ENCODE assay signal across 20 cellular contexts in the genomic region with DNA sequence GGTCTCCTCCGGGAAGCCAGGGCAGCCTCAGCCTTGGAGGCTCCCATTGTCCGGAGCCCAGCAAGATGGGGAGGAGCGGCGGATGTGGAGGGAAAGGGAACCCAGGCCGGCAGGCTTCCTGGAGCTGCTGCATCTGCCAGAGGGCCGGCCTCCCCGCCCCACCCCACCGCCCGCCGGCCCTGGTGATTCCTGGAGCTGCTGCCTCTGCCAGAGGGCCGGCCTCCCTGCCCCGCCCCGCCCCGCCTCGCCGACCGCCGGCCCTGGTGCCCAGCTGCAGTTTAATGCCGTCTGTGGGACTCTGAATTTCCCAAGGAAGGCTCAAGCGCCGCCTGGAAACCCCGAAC. TPM values are rescaled to one million over a fixed set of nuclear protein-coding genes. Genes with fewer than 3 reads are reported as not detected.
DNase-seq lines count a peak whose midpoint lies in the region; ATAC-seq and TF ChIP-seq lines count a peak whose summit lies in the region.
"Had no signal": no experiment of that assay in that cellular context is flagged by ENCODE, and none has a peak within 500 bp of the region (broad histone marks: within the 10 kb centered on the region; RNA-seq: fewer than 3 reads in every experiment).

No MANE protein-coding gene starts in this region.

- ATAC-seq in Right ventricle myocardium inferior (no peak), HG03460 (IDR thresholded peaks at IDR 0.05; ENCODE audit: unreplicated experiment) (no peak)

- no peaks in the 10 kb centered on the region for H3K79me2 ChIP-seq in parathyroid adenoma

- TF ChIP-seq CTCF in left ventricle myocardium inferior (IDR thresholded peaks at IDR 0.05; ENCODE audit: borderline replicate concordance) (no peak), parathyroid adenoma (IDR thresholded peaks at IDR 0.05) (no peak)

- no peak overlapping the region for H3K9ac ChIP-seq in parathyroid adenoma

- peak overlapping the region; percentile 46 for H3K4me3 ChIP-seq in left ventricle myocardium inferior
- no peak overlapping the region for H3K4me3 ChIP-seq in parathyroid adenoma (ENCODE audit: low read depth, low read length)
- H3K4me3 ChIP-seq: HAP-1 had no signal

- H3K27me3 ChIP-seq in left ventricle myocardium inferior (ENCODE audit: low read depth) (no peaks in the 10 kb centered on the region), parathyroid adenoma (ENCODE audit: control insufficient read depth, insufficient read depth, low read length) (no peaks in the 10 kb centered on the region)

- peaks cover 35% of the 10 kb centered on the region for H3K4me1 ChIP-seq in left ventricle myocardium inferior
- H3K4me1 ChIP-seq in parathyroid adenoma, result no peaks in the 10 kb centered on the region
- H3K4me1 ChIP-seq: HAP-1 had no signal

- no peak overlapping the region for H2AFZ ChIP-seq in parathyroid adenoma

- DNase-seq in Right ventricle myocardium inferior (ENCODE audit: missing footprints) (peak; percentile 72), cardiac septum (ENCODE audit: low spot score) (no peak), left ventricle myocardium inferior (peak; percentile 41), DMS114 treated with DMSO at 0.1 percent for 48 hours (lab: John Stamatoyannopoulos, UW; ENCODE audit: unreplicated experiment) (no peak), SW 1271 (lab: John Stamatoyannopoulos, UW) (no peak), NCI-H2171 (lab: John Stamatoyannopoulos, UW) (no peak)
- DNase-seq: activated CD4-positive, alpha-beta memory T cell treated with anti-CD3 and anti-CD28 coated beads for 36 hours; activated naive CD4-positive, alpha-beta T cell treated with anti-CD3 and anti-CD28 coated beads, Interleukin-2, amount 50 U/mL, for 16 hours; activated T-cell treated with anti-CD3 and anti-CD28 coated beads, Interleukin-2, amount 50 U/mL, for 1 hour; cortex of kidney; DND-41; glutamatergic neuron; NCI-H1436; T-helper 1 cell had no signal

- H3K9me3 ChIP-seq in left ventricle myocardium inferior (replicated peaks) (no peaks in the 10 kb centered on the region), parathyroid adenoma (ENCODE audit: control insufficient read depth, low read length) (no peaks in the 10 kb centered on the region)
- H3K9me3 ChIP-seq: HAP-1 had no signal

- H3K4me2 ChIP-seq in parathyroid adenoma (ENCODE audit: low read length), result no peak overlapping the region

- H3K27ac ChIP-seq in left ventricle myocardium inferior (replicated peaks) (peak overlapping the region; percentile 88), parathyroid adenoma (peak overlapping the region; percentile 60)
- H3K27ac ChIP-seq: 22Rv1 had no signal

- intact Hi-C loops in Right ventricle myocardium inferior (cut with DNase I) (no loop called here), cardiac septum (cut with DNase I) (no loop called here), left ventricle myocardium inferior (cut with micrococcal nuclease) (no loop called here)

- H3K36me3 ChIP-seq in left ventricle myocardium inferior (peaks cover under 1% of the 10 kb centered on the region), parathyroid adenoma (ENCODE audit: control insufficient read depth, insufficient read depth, low read length) (no peaks in the 10 kb centered on the region)
- H3K36me3 ChIP-seq: HAP-1 had no signal

RNA-seq across cellular contexts. Expression of a gene that starts 31.6 kb away (rescaled TPM):
- 6.8 TPM for total RNA-seq in Right ventricle myocardium inferior
- 11.3 TPM for total RNA-seq in cardiac septum
- 9.2 TPM for total RNA-seq in left ventricle myocardium inferior

RNA-seq across cellular contexts. Expression of a gene that starts 31.8 kb away (rescaled TPM):
- total RNA-seq in Right ventricle myocardium inferior, result 2.2 TPM
- 3.3 TPM for total RNA-seq in cardiac septum
- total RNA-seq in left ventricle myocardium inferior, result 2.0 TPM

RNA-seq across cellular contexts. Expression of a gene that starts 49.8 kb away (rescaled TPM):
- total RNA-seq in Right ventricle myocardium inferior (not detected), cardiac septum (not detected), left ventricle myocardium inferior (not detected)
- total RNA-seq: activated CD4-positive, alpha-beta memory T cell treated with anti-CD3 and anti-CD28 coated beads for 36 hours; epithelial cell of proximal tubule; LHCN-M2 had no signal

Comparison
In these comparisons a context has a peak if more than half of its experiments do, and no peak if none do; other contexts are left out.
1. DNase-seq: peak in Right ventricle myocardium inferior (single experiment) and left ventricle myocardium inferior (single experiment); none in cardiac septum (single experiment), DMS114 treated with DMSO at 0.1 percent for 48 hours (single experiment), SW 1271 (0 of 2) and NCI-H2171 (single experiment).